8 cellular contexts compared by ENCODE assay signal in the genomic region with DNA sequence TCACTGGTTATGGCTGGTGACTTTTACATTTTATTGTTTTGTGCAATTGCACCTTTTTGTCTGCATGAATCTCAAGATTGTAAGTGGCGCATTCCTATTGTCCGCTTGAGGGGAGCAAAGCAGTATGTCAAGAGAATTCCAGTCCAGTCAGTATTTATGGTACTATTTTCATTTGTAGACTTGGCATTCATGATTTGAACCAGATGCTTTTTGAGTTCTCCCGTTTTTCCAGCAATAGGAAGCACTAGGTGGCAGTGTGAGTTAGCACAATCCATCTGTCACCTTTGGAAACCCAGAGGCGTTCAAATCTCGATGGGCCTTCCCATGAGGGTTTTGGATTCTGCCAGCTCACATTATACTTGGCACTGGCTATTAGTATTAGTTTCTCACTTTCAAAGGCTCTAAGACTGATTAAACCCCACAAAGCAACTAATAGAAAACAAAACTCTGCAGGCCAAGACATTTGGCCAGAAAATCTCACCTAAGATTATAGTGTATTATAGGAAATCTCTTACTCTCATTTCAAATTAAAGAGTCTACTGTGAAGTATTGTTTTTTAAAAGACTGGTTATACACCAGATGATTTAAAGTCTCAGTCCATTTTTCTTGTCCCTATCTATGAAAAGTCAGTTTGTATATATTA. TPM values are rescaled to one million over a fixed set of nuclear protein-coding genes. Genes with fewer than 3 reads are reported as not detected.
DNase-seq lines count a peak whose midpoint lies in the region; ATAC-seq, FAIRE-seq and TF ChIP-seq lines count a peak whose summit lies in the region.

No MANE protein-coding gene starts in this region.

- H4K20me1 ChIP-seq in BLaER1 = no peaks in the 10 kb centered on the region

- in situ Hi-C loops in astrocyte of the spinal cord (cut with HindIII; ENCODE audit: low sequenced_read_pairs) = no loop called here

- H3K27ac ChIP-seq in BLaER1 = no peak overlapping the region

- TF ChIP-seq CTCF in astrocyte of the spinal cord (IDR thresholded peaks at IDR 0.05; ENCODE audit: low read depth, low read length) = peak; percentile 68

- 0 out of 2 replicates have a peak overlapping the region, but pooled peaks have one; percentile 83 for H3K9ac ChIP-seq in BLaER1

- H3K4me1 ChIP-seq in BLaER1 = peaks cover 43% of the 10 kb centered on the region

- H3K9me3 ChIP-seq in BLaER1 = no peaks in the 10 kb centered on the region

- DNase-seq in GM19239 (ENCODE audit: insufficient read length, low spot score) (peak; percentile 25), NCI-H2196 (lab: John Stamatoyannopoulos, UW; ENCODE audit: unreplicated experiment) (peak; percentile 40), astrocyte of the spinal cord (ENCODE audit: low read depth, low spot score) (peak; percentile 87), sciatic nerve (ENCODE audit: low spot score) (no peak)

- H3K27me3 ChIP-seq in BLaER1 = peaks cover 7% of the 10 kb centered on the region; the same call in 1 of the 2 replicates

- FAIRE-seq in GM19239 (lab: Jason Lieb, UNC) = peak; percentile 82

- H3K4me3 ChIP-seq in BLaER1 = peak overlapping the region; percentile 89; the same call in 1 of the 2 replicates
- peak overlapping the region; percentile 78 for H3K4me3 ChIP-seq in astrocyte of the spinal cord (ENCODE audit: low read depth, low read length)
- peak overlapping the region; percentile 29 for H3K4me3 ChIP-seq in iPS-11a (ENCODE audit: low read depth, low read length)

- peak; percentile 59 for ATAC-seq in sciatic nerve
- ATAC-seq in GM21367 (IDR thresholded peaks at IDR 0.05; ENCODE audit: unreplicated experiment) = no peak
- ATAC-seq in HG03045 (IDR thresholded peaks at IDR 0.05; ENCODE audit: unreplicated experiment) = no peak

- H3K36me3 ChIP-seq in BLaER1 = peaks cover 26% of the 10 kb centered on the region

- H3K4me2 ChIP-seq in BLaER1 = peak overlapping the region; percentile 99

- intact Hi-C loops in sciatic nerve (cut with DNase I) = loop anchor here (10.0 kb wide), 1 partner anchor 415 kb away; no protein-coding TSS in a partner anchor

RNA-seq across cellular contexts. Expression of a gene that starts 2.2 kb away (rescaled TPM):
- total RNA-seq in sciatic nerve = 115 TPM

Comparison
In these comparisons a context has a peak if more than half of its experiments do, and no peak if none do; other contexts are left out.
1. H3K4me3 ChIP-seq: peak in every context shown above with its lines; median percentile 89 in BLaER1; 78 in astrocyte of the spinal cord; 29 in iPS-11a.